8 cellular contexts compared by ENCODE assay signal in genomic region chr16:11297492-11298142, GRCh38. TPM values are rescaled to one million over a fixed set of nuclear protein-coding genes. Genes with fewer than 3 reads are reported as not detected.
A peak's percentile ranks its signal among the peaks of the same experiment; 100 is the strongest.
DNase-seq lines count a peak whose midpoint lies in the region; ATAC-seq, FAIRE-seq and TF ChIP-seq lines count a peak whose summit lies in the region.

No MANE protein-coding gene starts in this region.

- TF ChIP-seq CTCF in GM12864 (IDR thresholded peaks at IDR 0.05; ENCODE audit: low read depth, low read length, missing control alignments) (no peak), K562 (IDR thresholded peaks at IDR 0.05 in 2 of 3, conservative IDR thresholded peaks at IDR 0.05 in 1 of 3; ENCODE audit: insufficient read depth in 2 of 3, low read depth in 1 of 3, low read length in 3 of 3) (no peak)

- TF ChIP-seq RAD21 in K562 (CRISPR knock-in tag; conservative IDR thresholded peaks at IDR 0.05 in 1 of 2, IDR thresholded peaks at IDR 0.05 in 1 of 2): peak in 1 of 2 experiments; percentile 11; a peak in 1 of 4 replicates

- no peaks in the 10 kb centered on the region for H3K9me1 ChIP-seq in K562 (ENCODE audit: control insufficient read depth, insufficient read depth, low read length)

- DNase-seq in GM12864 (ENCODE audit: low read depth): peak; percentile 71
- DNase-seq in H4 (ENCODE audit: low spot score): peak; percentile 96
- DNase-seq in MV-4-11 (lab: John Stamatoyannopoulos, UW): peak; percentile 86
- peak; percentile 87 for DNase-seq in UCSD-AML1 (lab: John Stamatoyannopoulos, UW; ENCODE audit: unreplicated experiment)
- DNase-seq in K562 (ENCODE audit: extremely low read depth in 1 of 4, low spot score in 3 of 4): peak; percentile 65 to 74 (median 72)
- peak; percentile 82 for DNase-seq in islet precursor cell
- peak; percentile 70 for DNase-seq in stimulated activated CD4-positive, alpha-beta T cell treated with anti-CD3 and anti-CD28 coated beads, Interleukin-1b, Interleukin-23, amount 100 ng/mL, for 48 hours
- no peak for DNase-seq in HuH-7.5 (ENCODE audit: low spot score)

- POLR2A ChIA-PET in K562 (lab: Yijun Ruan, JAX): interaction anchor here (0.6 to 1.5 kb wide), 4 partner anchors 15 to 22 kb away, joined by 3 to 7 read pairs (median 4); partner anchors contain the start of gene PRM2

- TF ChIP-seq EP300 in K562 (IDR thresholded peaks at IDR 0.05; ENCODE audit: low read length): no peak

- H3K27me3 ChIP-seq in K562 (ENCODE audit: control insufficient read depth in 2 of 2, insufficient read depth in 2 of 2, low read length in 2 of 2): 0 out of 5 replicates have a peak, but pooled peaks cover 0 to 9% of the 10 kb centered on the region in 2 experiments

- ATAC-seq in K562: peak; percentile 88

- peaks cover 6 to 13% of the 10 kb centered on the region in 2 experiments; a peak in 4 of 5 replicates for H3K4me1 ChIP-seq in K562 (replicated peaks in 1 of 2; ENCODE audit: control insufficient read depth in 2 of 2, insufficient read depth in 2 of 2, low read length in 2 of 2)

- in situ Hi-C loops in K562 (cut with MboI): no loop called here

- H4K20me1 ChIP-seq in K562 (replicated peaks; ENCODE audit: control insufficient read depth, insufficient read depth, low read length): no peaks in the 10 kb centered on the region

- peak overlapping the region; percentile 67 for H2AFZ ChIP-seq in K562 (ENCODE audit: low read depth, low read length)

- 8% methylated on average over 18 of the region's 19 CpGs for WGBS in K562 (ENCODE audit: insufficient coverage, low coverage, missing lambda C conversion rate)

- no peaks in the 10 kb centered on the region for H3K36me3 ChIP-seq in K562 (ENCODE audit: control insufficient read depth, insufficient read depth, low read length)

- H3K27ac ChIP-seq in K562 (ENCODE audit: extremely low read depth, low read depth, low read length): no peak overlapping the region

- FAIRE-seq in K562 (lab: Jason Lieb, UNC): peak; percentile 78

- H3K4me3 ChIP-seq in GM12864 (ENCODE audit: low read depth, low read length) (peak overlapping the region; percentile 15), K562 (no peak overlapping the region)

- peak overlapping the region; percentile 47 for H3K4me2 ChIP-seq in K562 (ENCODE audit: insufficient read depth, low read length)

- H3K79me2 ChIP-seq in K562 (ENCODE audit: control insufficient read depth, insufficient read depth, low read length): no peaks in the 10 kb centered on the region

- H3K9ac ChIP-seq in K562 (ENCODE audit: insufficient read depth in 1 of 2, low read depth in 2 of 2, low read length in 2 of 2): peak overlapping the region in 1 of 2 experiments; percentile 86; a peak in 2 of 4 replicates

- H3K9me3 ChIP-seq in K562 (replicated peaks; ENCODE audit: control insufficient read depth, insufficient read depth, low read depth, low read length): no peaks in the 10 kb centered on the region

- TF ChIP-seq POLR2A in K562 (conservative IDR thresholded peaks at IDR 0.05): no peak

- CTCF ChIA-PET in K562 (lab: Yijun Ruan, JAX; ENCODE audit: low intra/inter-chr PET ratio): no interaction called here

- no TSS peak for BruUV-seq in K562 (replicated peaks; lab: Mats Ljungman, UMichigan)

- intact Hi-C loops in K562 (cut with micrococcal nuclease): no loop called here

RNA-seq across cellular contexts. Expression of gene PRM1, which starts 16.5 kb away (rescaled TPM):
- not detected in 2 replicates for total RNA-seq in H4 (2014; rRNA removed; shearing (Covaris generic))
- total RNA-seq in K562 (2011; cell fraction: chromatin; rRNA removed; ENCODE audit: low replicate concordance): not detected in 2 replicates
- total RNA-seq in K562 (2011; cell fraction: nucleolus; rRNA removed): not detected in 2 replicates
- total RNA-seq in K562 (2011; cell fraction: nucleoplasm; rRNA removed): not detected in 2 replicates
- total RNA-seq in K562 (2014; rRNA removed) (not detected in 2 replicates), K562 (2014; rRNA removed; fragmentation: Illumina TruSeq; extraction: Trizol) (not detected in 2 replicates), K562 (2015; rRNA removed; fragmentation: Illumina TruSeq; extraction: Trizol) (not detected in 2 replicates), K562 (2021) (not detected in 2 replicates)
- polyA plus RNA-seq in K562 (2011; rRNA removed) (not detected in 2 replicates), K562 (2014; fragmentation: Illumina TruSeq; extraction: Trizol) (not detected in 2 replicates), K562 (2014; fragmentation: Nextera tagmentation; extraction: Ambion mirVana) (not detected), K562 (2014; rRNA removed) (not detected in 2 replicates)
- not detected in 2 replicates for polyA plus RNA-seq in K562 (2011; cell fraction: cytosol; rRNA removed)
- polyA plus RNA-seq in K562 (2011; cell fraction: nucleus; rRNA removed): not detected in 2 replicates
- not detected in 2 replicates for polyA plus RNA-seq in K562 (2012)
- polyA minus RNA-seq in K562 (2011; rRNA and poly(A)+ RNA removed): not detected in 2 replicates
- not detected in 2 replicates for polyA minus RNA-seq in K562 (2011; cell fraction: cytosol; rRNA and poly(A)+ RNA removed)
- not detected in 2 replicates for polyA minus RNA-seq in K562 (2011; cell fraction: nucleus; rRNA and poly(A)+ RNA removed)

RNA-seq across cellular contexts. Expression of gene PRM2, which starts 21.3 kb away (rescaled TPM):
- not detected in 2 replicates for total RNA-seq in H4 (2014; rRNA removed; shearing (Covaris generic))
- not detected in 2 replicates for total RNA-seq in K562 (2011; cell fraction: chromatin; rRNA removed; ENCODE audit: low replicate concordance)
- total RNA-seq in K562 (2011; cell fraction: nucleolus; rRNA removed): not detected in 2 replicates
- total RNA-seq in K562 (2011; cell fraction: nucleoplasm; rRNA removed): not detected in 2 replicates
- not detected in 2 replicates for total RNA-seq in K562 (2014; rRNA removed)
- not detected in 2 replicates for total RNA-seq in K562 (2014; rRNA removed; fragmentation: Illumina TruSeq; extraction: Trizol)
- not detected in 2 replicates for total RNA-seq in K562 (2015; rRNA removed; fragmentation: Illumina TruSeq; extraction: Trizol)
- not detected in 2 replicates for total RNA-seq in K562 (2021)
- polyA plus RNA-seq in K562 (2011; rRNA removed): not detected in 2 replicates
- polyA plus RNA-seq in K562 (2011; cell fraction: cytosol; rRNA removed): not detected in 2 replicates
- not detected in 2 replicates for polyA plus RNA-seq in K562 (2011; cell fraction: nucleus; rRNA removed)
- not detected in 2 replicates for polyA plus RNA-seq in K562 (2012)
- polyA plus RNA-seq in K562 (2014; fragmentation: Illumina TruSeq; extraction: Trizol): not detected in 2 replicates
- not detected for polyA plus RNA-seq in K562 (2014; fragmentation: Nextera tagmentation; extraction: Ambion mirVana)
- polyA plus RNA-seq in K562 (2014; rRNA removed): not detected in 2 replicates
- not detected in 2 replicates for polyA minus RNA-seq in K562 (2011; rRNA and poly(A)+ RNA removed)
- polyA minus RNA-seq in K562 (2011; cell fraction: cytosol; rRNA and poly(A)+ RNA removed): not detected in 2 replicates
- polyA minus RNA-seq in K562 (2011; cell fraction: nucleus; rRNA and poly(A)+ RNA removed): not detected in 2 replicates

RNA-seq across cellular contexts. Expression of gene PRM3, which starts 24.2 kb away (rescaled TPM):
- total RNA-seq in H4 (2014; rRNA removed; shearing (Covaris generic)): not detected in 2 replicates
- not detected in 2 replicates for total RNA-seq in K562 (2011; cell fraction: chromatin; rRNA removed; ENCODE audit: low replicate concordance)
- total RNA-seq in K562 (2011; cell fraction: nucleolus; rRNA removed): not detected in 2 replicates
- total RNA-seq in K562 (2011; cell fraction: nucleoplasm; rRNA removed): not detected in 2 replicates
- total RNA-seq in K562 (2014; rRNA removed): not detected in 2 replicates
- not detected in 2 replicates for total RNA-seq in K562 (2014; rRNA removed; fragmentation: Illumina TruSeq; extraction: Trizol)
- not detected in 2 replicates for total RNA-seq in K562 (2015; rRNA removed; fragmentation: Illumina TruSeq; extraction: Trizol)
- not detected in 2 replicates for total RNA-seq in K562 (2021)
- polyA plus RNA-seq in K562 (2011; rRNA removed): not detected in 2 replicates
- polyA plus RNA-seq in K562 (2011; cell fraction: cytosol; rRNA removed): not detected in 2 replicates
- not detected in 2 replicates for polyA plus RNA-seq in K562 (2011; cell fraction: nucleus; rRNA removed)
- not detected in 2 replicates for polyA plus RNA-seq in K562 (2012)
- not detected in 2 replicates for polyA plus RNA-seq in K562 (2014; fragmentation: Illumina TruSeq; extraction: Trizol)
- polyA plus RNA-seq in K562 (2014; fragmentation: Nextera tagmentation; extraction: Ambion mirVana): not detected
- polyA plus RNA-seq in K562 (2014; rRNA removed): not detected in 2 replicates
- polyA minus RNA-seq in K562 (2011; rRNA and poly(A)+ RNA removed): not detected in 2 replicates
- not detected in 2 replicates for polyA minus RNA-seq in K562 (2011; cell fraction: cytosol; rRNA and poly(A)+ RNA removed)
- polyA minus RNA-seq in K562 (2011; cell fraction: nucleus; rRNA and poly(A)+ RNA removed): not detected in 2 replicates

RNA-seq across cellular contexts. Expression of gene TNP2, which starts 28.5 kb away (rescaled TPM):
- not detected in 2 replicates for total RNA-seq in H4 (2014; rRNA removed; shearing (Covaris generic))
- total RNA-seq in K562 (2011; cell fraction: chromatin; rRNA removed; ENCODE audit: low replicate concordance): not detected in 2 replicates
- not detected in 2 replicates for total RNA-seq in K562 (2011; cell fraction: nucleolus; rRNA removed)
- not detected in 2 replicates for total RNA-seq in K562 (2011; cell fraction: nucleoplasm; rRNA removed)
- total RNA-seq in K562 (2014; rRNA removed) (not detected in 2 replicates), K562 (2014; rRNA removed; fragmentation: Illumina TruSeq; extraction: Trizol) (not detected in 2 replicates), K562 (2015; rRNA removed; fragmentation: Illumina TruSeq; extraction: Trizol) (not detected in 2 replicates), K562 (2021) (not detected in 2 replicates)
- polyA plus RNA-seq in K562 (2011; rRNA removed) (not detected in 2 replicates), K562 (2014; fragmentation: Illumina TruSeq; extraction: Trizol) (not detected in 2 replicates), K562 (2014; fragmentation: Nextera tagmentation; extraction: Ambion mirVana) (not detected), K562 (2014; rRNA removed) (not detected in 2 replicates)
- polyA plus RNA-seq in K562 (2011; cell fraction: cytosol; rRNA removed): not detected in 2 replicates
- not detected in 2 replicates for polyA plus RNA-seq in K562 (2011; cell fraction: nucleus; rRNA removed)
- not detected in 2 replicates for polyA plus RNA-seq in K562 (2012)
- polyA minus RNA-seq in K562 (2011; rRNA and poly(A)+ RNA removed): not detected in 2 replicates
- not detected in 2 replicates for polyA minus RNA-seq in K562 (2011; cell fraction: cytosol; rRNA and poly(A)+ RNA removed)
- not detected in 2 replicates for polyA minus RNA-seq in K562 (2011; cell fraction: nucleus; rRNA and poly(A)+ RNA removed)

RNA-seq across cellular contexts. Expression of gene SOCS1, which starts 41.6 kb away (rescaled TPM):
- total RNA-seq in H4 (2014; rRNA removed; shearing (Covaris generic)): 0.39 and 1.3 TPM in 2 replicates
- total RNA-seq in K562 (2011; cell fraction: chromatin; rRNA removed; ENCODE audit: low replicate concordance): 6.9 and 32.4 TPM in 2 replicates
- total RNA-seq in K562 (2011; cell fraction: nucleolus; rRNA removed): 49.0 and 69.4 TPM in 2 replicates
- total RNA-seq in K562 (2011; cell fraction: nucleoplasm; rRNA removed): 25.5 and 31.5 TPM in 2 replicates
- total RNA-seq in K562 (2014; rRNA removed): 2.9 and 3.3 TPM in 2 replicates
- 0.29 and 0.44 TPM in 2 replicates for total RNA-seq in K562 (2014; rRNA removed; fragmentation: Illumina TruSeq; extraction: Trizol)
- 1.8 and 2.3 TPM in 2 replicates for total RNA-seq in K562 (2015; rRNA removed; fragmentation: Illumina TruSeq; extraction: Trizol)
- total RNA-seq in K562 (2021): 7.1 and 7.5 TPM in 2 replicates
- polyA plus RNA-seq in K562 (2011; rRNA removed): 3.8 and 6.4 TPM in 2 replicates
- 11.2 and 23.7 TPM in 2 replicates for polyA plus RNA-seq in K562 (2011; cell fraction: cytosol; rRNA removed)
- polyA plus RNA-seq in K562 (2011; cell fraction: nucleus; rRNA removed): 30.0 and 38.3 TPM in 2 replicates
- 8.5 and 19.6 TPM in 2 replicates for polyA plus RNA-seq in K562 (2012)
- polyA plus RNA-seq in K562 (2014; fragmentation: Illumina TruSeq; extraction: Trizol): 1.1 and 1.4 TPM in 2 replicates
- polyA plus RNA-seq in K562 (2014; fragmentation: Nextera tagmentation; extraction: Ambion mirVana): under 1 TPM; 0.04 to 0.10 TPM
- 6.2 and 7.2 TPM in 2 replicates for polyA plus RNA-seq in K562 (2014; rRNA removed)
- 1.2 and 1.6 TPM in 2 replicates for polyA minus RNA-seq in K562 (2011; rRNA and poly(A)+ RNA removed)
- 6.1 and 17.1 TPM in 2 replicates for polyA minus RNA-seq in K562 (2011; cell fraction: cytosol; rRNA and poly(A)+ RNA removed)
- polyA minus RNA-seq in K562 (2011; cell fraction: nucleus; rRNA and poly(A)+ RNA removed): 33.7 and 41.5 TPM in 2 replicates
